18 cellular contexts compared by ENCODE assay signal in genomic region chr5:103908327-103909099, GRCh38.
"Had no signal": no experiment of that assay in that cellular context is flagged by ENCODE, and none has a peak within 500 bp of the region (broad histone marks: within the 10 kb centered on the region; RNA-seq: fewer than 3 reads in every experiment).

No MANE protein-coding gene starts in this region.

- H3K4me3 ChIP-seq: gastrocnemius medialis, heart left ventricle, mucosa of descending colon, sigmoid colon, stomach, testis had no signal

- ATAC-seq: gastrocnemius medialis; heart left ventricle; left colon; mucosa of descending colon; naive thymus-derived CD8-positive, alpha-beta T cell had no signal

- H3K27ac ChIP-seq: gastrocnemius medialis, heart left ventricle, sigmoid colon, stomach, testis had no signal

- DNase-seq: activated CD4-positive, CD25-positive, alpha-beta regulatory T cell treated with anti-CD3 and anti-CD28 coated beads, Interleukin-2, amount 50 U/mL, for 72 hours; activated naive CD4-positive, alpha-beta T cell treated with Interleukin-2 at 50 U/mL for 16 hours; activated T-cell treated with anti-CD3 and anti-CD28 coated beads for 4 hours; anterior cingulate cortex; cerebellar nuclear complex; gastrocnemius medialis; heart left ventricle; left colon; mammary epithelial cell; mucosa of descending colon; naive thymus-derived CD8-positive, alpha-beta T cell; sigmoid colon; stimulated activated CD4-positive, alpha-beta T cell treated with anti-CD3 and anti-CD28 coated beads, Interleukin-1b, Interleukin-23, amount 100 ng/mL, for 48 hours; stomach; SW 1271; testis had no signal

- H3K27ac Mint-ChIP-seq: dendritic cell treated with granulocyte-macrophage colony-stimulating factor and Interleukin-4, amounts not matched to agents 40 ng/mL and 50 ng/mL, for 4 days; naive thymus-derived CD8-positive, alpha-beta T cell; T-helper 2 cell treated with Interferon-gamma antibody and Interleukin-4, amounts not matched to agents 5 μg/mL and 100 μg/mL, for 36 hours had no signal

- H3K4me1 ChIP-seq: gastrocnemius medialis, heart left ventricle, sigmoid colon, stomach, testis had no signal

- H3K4me1 Mint-ChIP-seq: naive thymus-derived CD8-positive, alpha-beta T cell had no signal

- H3K9me3 ChIP-seq: gastrocnemius medialis, mucosa of descending colon, sigmoid colon, testis had no signal

- H3K36me3 ChIP-seq: gastrocnemius medialis, heart left ventricle, sigmoid colon, stomach had no signal

- H3K27me3 Mint-ChIP-seq: dendritic cell treated with granulocyte-macrophage colony-stimulating factor and Interleukin-4, amounts not matched to agents 40 ng/mL and 50 ng/mL, for 4 days; naive thymus-derived CD8-positive, alpha-beta T cell had no signal

- H3K27me3 ChIP-seq: gastrocnemius medialis, heart left ventricle, sigmoid colon, stomach, testis had no signal

- H3K4me3 Mint-ChIP-seq: dendritic cell treated with granulocyte-macrophage colony-stimulating factor and Interleukin-4, amounts not matched to agents 40 ng/mL and 50 ng/mL, for 4 days; naive thymus-derived CD8-positive, alpha-beta T cell; T-helper 2 cell treated with Interferon-gamma antibody and Interleukin-4, amounts not matched to agents 5 μg/mL and 100 μg/mL, for 36 hours had no signal
